8 cellular contexts compared by ENCODE assay signal in genomic region chr17:74466111-74466784, GRCh38. TPM values are rescaled to one million over a fixed set of nuclear protein-coding genes. Genes with fewer than 3 reads are reported as not detected.
A peak's percentile ranks its signal among the peaks of the same experiment; 100 is the strongest.
DNase-seq lines count a peak whose midpoint lies in the region; ATAC-seq and TF ChIP-seq lines count a peak whose summit lies in the region.

TSS of gene CD300A (plus strand) at chr17:74466634. CDS start at chr17:74466704, 70 bp downstream.

- H3K9ac ChIP-seq in PC-3 (ENCODE audit: low read length), result no peak within 1 kb of the TSS

- H3K27ac Mint-ChIP-seq in CD4-positive, alpha-beta T cell, result no peak within 1 kb of the TSS
- no peak within 1 kb of the TSS for H3K27ac Mint-ChIP-seq in chondrocyte (ENCODE audit: unreplicated experiment)
- H3K27ac Mint-ChIP-seq in naive thymus-derived CD8-positive, alpha-beta T cell, result peak within 1 kb of the TSS in 4 of 10 donors; percentile 48 to 95 (median 88)

- no peak for ATAC-seq in CD4-positive, alpha-beta T cell (ENCODE audit: poor library complexity)
- ATAC-seq in naive thymus-derived CD8-positive, alpha-beta T cell, result peak; percentile 26 to 46
- ATAC-seq in HG03457 (IDR thresholded peaks at IDR 0.05; ENCODE audit: unreplicated experiment), result no peak
- ATAC-seq in PC-3, result no peak
- no peak for ATAC-seq in HG03175 (IDR thresholded peaks at IDR 0.05; ENCODE audit: unreplicated experiment)
- ATAC-seq in HG02588 (IDR thresholded peaks at IDR 0.05; ENCODE audit: unreplicated experiment), result no peak

- H3K9me3 ChIP-seq in CD4-positive, alpha-beta T cell (ENCODE audit: control insufficient read depth, low read length), result no peaks in the 10 kb centered on the region
- H3K9me3 ChIP-seq in PC-3 (ENCODE audit: low read length), result no peaks in the 10 kb centered on the region

- CTCF ChIA-PET in CD4-positive, alpha-beta T cell (lab: Charles Lee), result no interaction called here
- CTCF ChIA-PET in PC-3 (lab: Charles Lee), result no interaction called here

- H3K4me2 ChIP-seq in PC-3 (ENCODE audit: low read length), result no peak within 1 kb of the TSS

- DNase-seq in CD4-positive, alpha-beta T cell, result no peak
- peak; percentile 98 to 99 for DNase-seq in Kasumi-1 (lab: John Stamatoyannopoulos, UW)
- peak; percentile 50 for DNase-seq in chondrocyte (ENCODE audit: low spot score)
- DNase-seq in naive thymus-derived CD8-positive, alpha-beta T cell, result peak in 5 of 10 donors; percentile 21 to 58 (median 32)
- DNase-seq in PC-3, result no peak

- no peaks in the 10 kb centered on the region for H3K9me3 Mint-ChIP-seq in CD4-positive, alpha-beta T cell
- H3K9me3 Mint-ChIP-seq in chondrocyte (ENCODE audit: low read depth), result no peaks in the 10 kb centered on the region
- H3K9me3 Mint-ChIP-seq in naive thymus-derived CD8-positive, alpha-beta T cell, result no peaks in the 10 kb centered on the region

- no peaks in the 10 kb centered on the region for H3F3A ChIP-seq in PC-3 (ENCODE audit: low read length, unreplicated experiment)

- H3K4me1 Mint-ChIP-seq in CD4-positive, alpha-beta T cell (ENCODE audit: low read depth), result peaks cover 16% of the 10 kb centered on the region
- no peaks in the 10 kb centered on the region for H3K4me1 Mint-ChIP-seq in chondrocyte (ENCODE audit: low read depth)
- H3K4me1 Mint-ChIP-seq in naive thymus-derived CD8-positive, alpha-beta T cell, result peaks cover 22 to 42% (median 27%) of the 10 kb centered on the region in 4 donors

- no peak within 1 kb of the TSS for H2AFZ ChIP-seq in PC-3 (ENCODE audit: low read length)

- POLR2A ChIA-PET in CD4-positive, alpha-beta T cell (lab: Charles Lee), result no interaction called here
- POLR2A ChIA-PET in naive thymus-derived CD8-positive, alpha-beta T cell (lab: Charles Lee), result interaction anchor here (0.6 kb wide), 1 partner anchor 826 kb away, joined by 3 read pairs; no protein-coding TSS in a partner anchor
- POLR2A ChIA-PET in PC-3 (lab: Charles Lee; ENCODE audit: unreplicated experiment), result no interaction called here

- no peak for TF ChIP-seq CTCF in CD4-positive, alpha-beta T cell (IDR thresholded peaks at IDR 0.05)
- TF ChIP-seq CTCF in chondrocyte (IDR thresholded peaks at IDR 0.05) (no peak), PC-3 (conservative IDR thresholded peaks at IDR 0.05; ENCODE audit: low read depth, low read length) (no peak)

- H3K27me3 ChIP-seq in CD4-positive, alpha-beta T cell (ENCODE audit: control insufficient read depth, insufficient read depth, low read length), result no peaks in the 10 kb centered on the region
- peaks cover 7% of the 10 kb centered on the region; the same call in 1 of the 2 replicates for H3K27me3 ChIP-seq in PC-3 (ENCODE audit: low read length)

- BruUV-seq in PC-3 (replicated peaks; lab: Mats Ljungman, UMichigan), result no TSS peak

- H3K27me3 Mint-ChIP-seq in CD4-positive, alpha-beta T cell, result no peaks in the 10 kb centered on the region
- H3K27me3 Mint-ChIP-seq in chondrocyte (ENCODE audit: low read depth), result peaks cover 21% of the 10 kb centered on the region
- H3K27me3 Mint-ChIP-seq in naive thymus-derived CD8-positive, alpha-beta T cell, result no peaks in the 10 kb centered on the region

- H4K20me1 ChIP-seq in PC-3 (ENCODE audit: low read length), result no peaks in the 10 kb centered on the region

- no peaks in the 10 kb centered on the region for H3K79me2 ChIP-seq in PC-3 (ENCODE audit: low read length)

- no peaks in the 10 kb centered on the region for H3K4me1 ChIP-seq in PC-3 (ENCODE audit: insufficient read depth, low read length)

- no peak within 1 kb of the TSS for H3K4me3 ChIP-seq in PC-3 (ENCODE audit: low read length)

- no peaks in the 10 kb centered on the region for H3K36me3 ChIP-seq in PC-3 (ENCODE audit: low read depth, low read length)

- peak within 1 kb of the TSS; percentile 52 for H3K27ac ChIP-seq in CD4-positive, alpha-beta T cell (ENCODE audit: low read depth, low read length)
- H3K27ac ChIP-seq in PC-3 (ENCODE audit: low read length), result no peak within 1 kb of the TSS

- no peaks in the 10 kb centered on the region for H3K9me2 ChIP-seq in PC-3 (replicated peaks; ENCODE audit: low read length)

- H3K36me3 Mint-ChIP-seq in CD4-positive, alpha-beta T cell (ENCODE audit: low read depth), result no peaks in the 10 kb centered on the region
- no peaks in the 10 kb centered on the region for H3K36me3 Mint-ChIP-seq in chondrocyte (ENCODE audit: low read depth)
- H3K36me3 Mint-ChIP-seq in naive thymus-derived CD8-positive, alpha-beta T cell, result peaks cover 0 to 2% (median 0%) of the 10 kb centered on the region in 3 donors

- intact Hi-C loops in CD4-positive, alpha-beta T cell (cut with DNase I, micrococcal nuclease), result no loop called here
- intact Hi-C loops in PC-3 (cut with micrococcal nuclease), result no loop called here

- peak within 1 kb of the TSS; percentile 83 for H3K4me3 Mint-ChIP-seq in CD4-positive, alpha-beta T cell
- H3K4me3 Mint-ChIP-seq in chondrocyte (ENCODE audit: unreplicated experiment), result no peak within 1 kb of the TSS
- H3K4me3 Mint-ChIP-seq in naive thymus-derived CD8-positive, alpha-beta T cell, result peak within 1 kb of the TSS in 2 of 10 donors; percentile 56 to 70

RNA-seq across cellular contexts. Expression of gene CD300A, which starts in this region (rescaled TPM):
- 1 to 10 TPM; 1.8 to 2.6 TPM for total RNA-seq in CD4-positive, alpha-beta T cell
- total RNA-seq in chondrocyte (not detected in 3 replicates), PC-3 (2014; rRNA removed) (not detected in 2 replicates)
- total RNA-seq in naive thymus-derived CD8-positive, alpha-beta T cell, result 1 to 10 TPM; 5.9 to 6.3 TPM
- polyA plus RNA-seq in naive thymus-derived CD8-positive, alpha-beta T cell, result 10 to 100 TPM; 10.0 to 37.6 (median 14.1) TPM

Comparison
In these comparisons a context has a peak if more than half of its experiments do, and no peak if none do; other contexts are left out.
1. Peak in DNase-seq in chondrocyte; RNA of the gene not detected or under 1 TPM.
2. ATAC-seq: peak in naive thymus-derived CD8-positive, alpha-beta T cell (2 of 2); none in CD4-positive, alpha-beta T cell (single experiment), HG03457 (single experiment), PC-3 (single experiment), HG03175 (single experiment) and HG02588 (single experiment).
3. DNase-seq: peak in Kasumi-1 (2 of 2); none in CD4-positive, alpha-beta T cell (0 of 10) and PC-3 (single experiment).